Comparison of ENCODE assay signal across 1 cellular context in genomic region chr18:49613141-49613641, GRCh38.
TF ChIP-seq lines count a peak whose summit lies in the region.

No MANE protein-coding gene starts in this region.

TF ChIP-seq in WTC11, 78 proteins besides CTCF, POLR2A, EP300 and RAD21 (continued from another document):
- TF ChIP-seq ARID4B (CRISPR knock-in tag; IDR thresholded peaks at IDR 0.05; ENCODE audit: borderline replicate concordance) (0 out of 2 replicates have a peak, but pooled peaks have one; percentile 61), AFF4 (CRISPR knock-in tag; IDR thresholded peaks at IDR 0.05; ENCODE audit: borderline replicate concordance) (no peak), TEAD1 (CRISPR knock-in tag; IDR thresholded peaks at IDR 0.05) (peak; percentile 84; the same call in 1 of the 2 replicates), ZNF396 (CRISPR knock-in tag; IDR thresholded peaks at IDR 0.05; ENCODE audit: borderline replicate concordance) (peak; percentile 57; the same call in 1 of the 2 replicates), ERG (CRISPR knock-in tag; IDR thresholded peaks at IDR 0.05) (peak; percentile 81; the same call in 1 of the 2 replicates), SP1 (CRISPR knock-in tag; conservative IDR thresholded peaks at IDR 0.05) (no peak), CREB1 (CRISPR knock-in tag; IDR thresholded peaks at IDR 0.05) (peak; percentile 44; the same call in 1 of the 2 replicates)
